In the genomic region with DNA sequence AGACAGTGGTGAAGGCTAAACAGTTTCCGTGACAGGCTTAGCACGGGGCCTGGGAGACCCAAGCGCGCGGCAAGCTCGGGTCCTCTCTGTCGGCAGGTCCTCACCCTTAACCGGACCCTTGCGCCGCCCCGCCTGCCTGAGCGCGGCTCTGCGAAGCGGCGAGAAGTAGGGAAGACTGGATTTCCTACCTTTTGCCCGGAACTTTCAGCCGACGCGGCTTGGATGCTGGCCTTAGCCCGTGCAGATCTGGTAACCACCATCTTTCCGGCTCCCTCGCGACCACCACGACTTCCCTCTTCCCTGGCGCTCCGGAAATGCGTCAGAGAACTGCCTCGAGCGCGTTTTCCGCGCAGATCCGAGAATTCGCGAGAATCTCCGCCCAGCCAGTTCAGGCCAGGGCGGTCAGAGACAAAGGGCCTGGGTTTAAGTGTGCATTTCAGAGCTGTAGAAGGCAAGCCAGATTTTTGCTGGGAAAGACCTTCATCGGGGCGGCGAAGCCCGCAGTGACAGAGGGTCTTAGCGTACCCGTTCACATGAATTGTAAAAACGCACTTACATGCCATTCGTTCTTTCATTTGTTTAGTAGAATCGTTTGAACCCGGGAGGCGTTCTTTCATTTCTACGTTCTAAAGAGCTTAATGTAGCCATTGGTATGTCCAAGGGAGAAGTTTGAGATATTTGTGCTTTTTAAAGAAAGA, we compare ENCODE assay signal across 8 cellular contexts. TPM values are rescaled to one million over a fixed set of nuclear protein-coding genes. Genes with fewer than 3 reads are reported as not detected.
DNase-seq lines count a peak whose midpoint lies in the region; ATAC-seq and TF ChIP-seq lines count a peak whose summit lies in the region.

A gene with protein sequence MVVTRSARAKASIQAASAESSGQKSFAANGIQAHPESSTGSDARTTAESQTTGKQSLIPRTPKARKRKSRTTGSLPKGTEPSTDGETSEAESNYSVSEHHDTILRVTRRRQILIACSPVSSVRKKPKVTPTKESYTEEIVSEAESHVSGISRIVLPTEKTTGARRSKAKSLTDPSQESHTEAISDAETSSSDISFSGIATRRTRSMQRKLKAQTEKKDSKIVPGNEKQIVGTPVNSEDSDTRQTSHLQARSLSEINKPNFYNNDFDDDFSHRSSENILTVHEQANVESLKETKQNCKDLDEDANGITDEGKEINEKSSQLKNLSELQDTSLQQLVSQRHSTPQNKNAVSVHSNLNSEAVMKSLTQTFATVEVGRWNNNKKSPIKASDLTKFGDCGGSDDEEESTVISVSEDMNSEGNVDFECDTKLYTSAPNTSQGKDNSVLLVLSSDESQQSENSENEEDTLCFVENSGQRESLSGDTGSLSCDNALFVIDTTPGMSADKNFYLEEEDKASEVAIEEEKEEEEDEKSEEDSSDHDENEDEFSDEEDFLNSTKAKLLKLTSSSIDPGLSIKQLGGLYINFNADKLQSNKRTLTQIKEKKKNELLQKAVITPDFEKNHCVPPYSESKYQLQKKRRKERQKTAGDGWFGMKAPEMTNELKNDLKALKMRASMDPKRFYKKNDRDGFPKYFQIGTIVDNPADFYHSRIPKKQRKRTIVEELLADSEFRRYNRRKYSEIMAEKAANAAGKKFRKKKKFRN (minus strand): TSS at position 318 of the 698 bp plus-strand sequence. CDS start 58 bp downstream, at position 260.

- H3K4me1 Mint-ChIP-seq in GM23338 (peaks cover 13% of the 10 kb centered on the region), natural killer cell (peaks cover 42 to 45% of the 10 kb centered on the region in 2 donors)
- peaks cover 32% of the 10 kb centered on the region for H3K4me1 Mint-ChIP-seq in activated T-helper 2 cell treated with anti-CD3 and anti-CD28 coated beads, Interferon-gamma antibody, Interleukin-2, Interleukin-4, amounts not matched to agents 10 μg/mL and 5 μg/mL and 100 μg/mL, durations not matched to agents 14 hours and 24 hours and 36 hours (ENCODE audit: low read depth)

- peak within 1 kb of the TSS; percentile 100 for H3K27ac Mint-ChIP-seq in GM23338
- peak within 1 kb of the TSS; percentile 97 for H3K27ac Mint-ChIP-seq in activated T-helper 2 cell treated with anti-CD3 and anti-CD28 coated beads, Interferon-gamma antibody, Interleukin-2, Interleukin-4, amounts not matched to agents 10 μg/mL and 5 μg/mL and 100 μg/mL, durations not matched to agents 14 hours and 24 hours and 36 hours
- peak within 1 kb of the TSS; percentile 95 to 99 for H3K27ac Mint-ChIP-seq in natural killer cell

- H3K9me3 ChIP-seq in RWPE2 (ENCODE audit: severe bottlenecking) = no peaks in the 10 kb centered on the region

- H3K4me3 Mint-ChIP-seq in GM23338 = peak within 1 kb of the TSS; percentile 88
- peak within 1 kb of the TSS; percentile 94 for H3K4me3 Mint-ChIP-seq in activated T-helper 2 cell treated with anti-CD3 and anti-CD28 coated beads, Interferon-gamma antibody, Interleukin-2, Interleukin-4, amounts not matched to agents 10 μg/mL and 5 μg/mL and 100 μg/mL, durations not matched to agents 14 hours and 24 hours and 36 hours (ENCODE audit: low read depth)
- H3K4me3 Mint-ChIP-seq in natural killer cell = peak within 1 kb of the TSS; percentile 94

- H3K27me3 ChIP-seq in GM23338 (ENCODE audit: insufficient read depth) (no peaks in the 10 kb centered on the region), RWPE2 (ENCODE audit: insufficient read depth, poor library complexity, severe bottlenecking) (no peaks in the 10 kb centered on the region)

- H3K4me3 ChIP-seq in GM23338 (peak within 1 kb of the TSS; percentile 99), RWPE2 (ENCODE audit: severe bottlenecking) (peak within 1 kb of the TSS; percentile 96), fibroblast of mammary gland (ENCODE audit: control insufficient read depth, low read depth, low read length) (peak within 1 kb of the TSS; percentile 99)

- H3K27ac ChIP-seq in GM23338 (ENCODE audit: low read depth) (peak within 1 kb of the TSS; percentile 93), RWPE2 (ENCODE audit: poor library complexity, severe bottlenecking) (peak within 1 kb of the TSS; percentile 63)

- intact Hi-C loops in activated T-helper 2 cell treated with anti-CD3 and anti-CD28 coated beads, Interferon-gamma antibody, Interleukin-2, Interleukin-4, amounts not matched to agents 10 μg/mL and 5 μg/mL and 100 μg/mL, durations not matched to agents 14 hours and 24 hours and 36 hours (cut with micrococcal nuclease) = loop anchor here (1.0 to 10.0 kb wide), 3 partner anchors 30 to 534 kb away; a partner anchor contains a TSS
- intact Hi-C loops in natural killer cell (cut with micrococcal nuclease) = loop anchor here (1.0 to 2.0 kb wide), 3 partner anchors 30 to 60 kb away; a partner anchor contains a TSS

- ATAC-seq in GM23338 (peak; percentile 97), RWPE2 (ENCODE audit: low read depth) (peak; percentile 95), natural killer cell (peak; percentile 73 to 86 (median 84))

- H3K9me2 ChIP-seq in GM23338 (ENCODE audit: insufficient read depth) = no peaks in the 10 kb centered on the region

- H2AFZ ChIP-seq in GM23338 = peak within 1 kb of the TSS; percentile 34

- H3K4me1 ChIP-seq in GM23338 (ENCODE audit: insufficient read depth) (peaks cover 12% of the 10 kb centered on the region), RWPE2 (ENCODE audit: insufficient read depth, poor library complexity, severe bottlenecking) (peaks cover 15% of the 10 kb centered on the region)

- TF ChIP-seq CTCF in GM23338 (conservative IDR thresholded peaks at IDR 0.05; ENCODE audit: low read depth in 2 of 2) (no peak), RWPE2 (IDR thresholded peaks at IDR 0.05; ENCODE audit: poor library complexity, severe bottlenecking) (no peak), fibroblast of mammary gland (conservative IDR thresholded peaks at IDR 0.05; ENCODE audit: control insufficient read depth, insufficient read depth, low read depth, low read length) (no peak), natural killer cell (IDR thresholded peaks at IDR 0.05) (no peak)

- peaks cover 26% of the 10 kb centered on the region for H3K36me3 ChIP-seq in GM23338 (ENCODE audit: insufficient read depth)
- peaks cover 36% of the 10 kb centered on the region for H3K36me3 ChIP-seq in RWPE2 (ENCODE audit: low read depth)

- peaks cover 35% of the 10 kb centered on the region for H3K79me2 ChIP-seq in GM23338 (replicated peaks; ENCODE audit: insufficient read depth)

- 0 out of 2 replicates have a peak, but pooled peaks cover 5% of the 10 kb centered on the region for H3F3A ChIP-seq in GM23338 (replicated peaks; ENCODE audit: low read depth)

- H3K36me3 Mint-ChIP-seq in GM23338 (ENCODE audit: low read depth) = peaks cover 35% of the 10 kb centered on the region
- H3K36me3 Mint-ChIP-seq in activated T-helper 2 cell treated with anti-CD3 and anti-CD28 coated beads, Interferon-gamma antibody, Interleukin-2, Interleukin-4, amounts not matched to agents 10 μg/mL and 5 μg/mL and 100 μg/mL, durations not matched to agents 14 hours and 24 hours and 36 hours (ENCODE audit: low read depth) = peaks cover 50% of the 10 kb centered on the region
- H3K36me3 Mint-ChIP-seq in natural killer cell = peaks cover 20% of the 10 kb centered on the region

- peak within 1 kb of the TSS; percentile 85 for H3K4me2 ChIP-seq in GM23338

- H3K27me3 Mint-ChIP-seq in GM23338 (ENCODE audit: insufficient read depth, low read depth, poor library complexity) (peaks cover 2% of the 10 kb centered on the region), natural killer cell (ENCODE audit: low read depth in 2 of 2) (no peaks in the 10 kb centered on the region)
- H3K27me3 Mint-ChIP-seq in activated T-helper 2 cell treated with anti-CD3 and anti-CD28 coated beads, Interferon-gamma antibody, Interleukin-2, Interleukin-4, amounts not matched to agents 10 μg/mL and 5 μg/mL and 100 μg/mL, durations not matched to agents 14 hours and 24 hours and 36 hours (ENCODE audit: low read depth) = no peaks in the 10 kb centered on the region

- DNase-seq in Daoy (ENCODE audit: low read depth) (peak; percentile 98), GM23338 (ENCODE audit: low spot score) (peak; percentile 97), LHCN-M2 (ENCODE audit: low read depth) (peak; percentile 91), RWPE2 (ENCODE audit: low spot score) (peak; percentile 84), fibroblast of mammary gland (ENCODE audit: low read depth) (peak; percentile 88), natural killer cell (peak; percentile 85)
- peak; percentile 86 for DNase-seq in activated T-helper 2 cell treated with anti-CD3 and anti-CD28 coated beads, Interferon-gamma antibody, Interleukin-2, Interleukin-4, amounts not matched to agents 10 μg/mL and 5 μg/mL and 100 μg/mL, durations not matched to agents 14 hours and 24 hours and 36 hours (ENCODE audit: low spot score)
- DNase-seq in stimulated activated naive CD4-positive, alpha-beta T cell treated with Interleukin-2 at 50 U/mL for 16 hours (lab: John Stamatoyannopoulos, UW) = peak; percentile 85

- H4K20me1 ChIP-seq in GM23338 (replicated peaks; ENCODE audit: insufficient read depth) = peaks cover 17% of the 10 kb centered on the region

- no peaks in the 10 kb centered on the region for H3K9me3 Mint-ChIP-seq in GM23338
- no peaks in the 10 kb centered on the region for H3K9me3 Mint-ChIP-seq in activated T-helper 2 cell treated with anti-CD3 and anti-CD28 coated beads, Interferon-gamma antibody, Interleukin-2, Interleukin-4, amounts not matched to agents 10 μg/mL and 5 μg/mL and 100 μg/mL, durations not matched to agents 14 hours and 24 hours and 36 hours
- H3K9me3 Mint-ChIP-seq in natural killer cell = no peaks in the 10 kb centered on the region

TF ChIP-seq in GM23338, 12 proteins besides CTCF, POLR2A, EP300 and RAD21 (continues in another document):
- TF ChIP-seq JUNB (IDR thresholded peaks at IDR 0.05; ENCODE audit: unreplicated experiment) (no peak), CREB1 (CRISPR knock-in tag; IDR thresholded peaks at IDR 0.05; ENCODE audit: low read depth) (peak; percentile 96), POLR2AphosphoS5 (IDR thresholded peaks at IDR 0.05; ENCODE audit: low read depth) (peak; percentile 99)

RNA-seq across cellular contexts. Expression of the gene that starts here (rescaled TPM):
- total RNA-seq in Daoy (2014; rRNA removed; shearing (Covaris generic)) = 99.9 and 123 TPM in 2 replicates
- total RNA-seq in GM23338 (2014; rRNA removed; shearing (Covaris generic)) = 48.1 and 55.5 TPM in 2 replicates
- 80.2 and 91.3 TPM in 2 replicates for polyA plus RNA-seq in GM23338 (2016; fragmentation: Nextera tagmentation; extraction: Ambion mirVana)
- total RNA-seq in LHCN-M2 (2014; rRNA removed) (39.2 and 42.5 TPM in 2 replicates), natural killer cell (100 to 1,000 TPM in 1 of 3 donors, 10 to 100 TPM in 2; 88.5 to 104 (median 97.3) TPM)
- 24.4 TPM for polyA plus RNA-seq in LHCN-M2 (2012)
- 80.7 and 85.5 TPM in 2 replicates for total RNA-seq in activated T-helper 2 cell treated with anti-CD3 and anti-CD28 coated beads, Interferon-gamma antibody, Interleukin-2, Interleukin-4, amounts not matched to agents 10 μg/mL and 5 μg/mL and 100 μg/mL, durations not matched to agents 14 hours and 24 hours and 36 hours

Comparison
In these comparisons a context has a peak if more than half of its experiments do, and no peak if none do; other contexts are left out.
1. Peak in every context shown above with its lines: DNase-seq, ATAC-seq, H3K4me3 ChIP-seq and H3K27ac ChIP-seq.